In genomic region chr2:242020196-242021004, GRCh38 we compare ENCODE assay signal across 13 cellular contexts.
DNase-seq lines count a peak whose midpoint lies in the region; ATAC-seq and TF ChIP-seq lines count a peak whose summit lies in the region.
"Had no signal": no experiment of that assay in that cellular context is flagged by ENCODE, and none has a peak within 500 bp of the region (broad histone marks: within the 10 kb centered on the region; RNA-seq: fewer than 3 reads in every experiment).

No MANE protein-coding gene starts in this region.

- H3K9me3 Mint-ChIP-seq in stimulated activated naive CD8-positive, alpha-beta T cell treated with anti-CD3 and anti-CD28 coated beads, Interleukin-15, amount 100 ng/mL, for 72 hours = peaks cover 0 to 15% of the 10 kb centered on the region in 2 donors
- H3K9me3 Mint-ChIP-seq: effector memory CD8-positive, alpha-beta T cell had no signal

- peaks cover 0 to 27% of the 10 kb centered on the region in 2 donors for H3K27me3 ChIP-seq in left lung

- peaks cover 9% of the 10 kb centered on the region for H3K4me1 Mint-ChIP-seq in stimulated activated naive CD8-positive, alpha-beta T cell treated with anti-CD3 and anti-CD28 coated beads, Interleukin-15, amount 100 ng/mL, for 72 hours

- H3K9me3 ChIP-seq in HEK293 (ENCODE audit: control insufficient read depth, insufficient read depth, low read depth, low read length) = no peaks in the 10 kb centered on the region
- H3K9me3 ChIP-seq in left lung = no peaks in the 10 kb centered on the region

- TF ChIP-seq CTCF in HEK293 (tag by site-specific recombination; IDR thresholded peaks at IDR 0.05) (peak; percentile 63; the same call in 1 of the 2 replicates), left lung (IDR thresholded peaks at IDR 0.05) (no peak), GM13977 (IDR thresholded peaks at IDR 0.05; ENCODE audit: extremely low read depth, insufficient read depth, missing control alignments) (no peak)

- POLR2A ChIA-PET in HEK293 (lab: Yijun Ruan, JAX) = no interaction called here

- in situ Hi-C loops in GM13977 (cut with MboI; ENCODE audit: low pct_unique_long_range_greater_than_20kb, low sequenced_read_pairs, unreplicated experiment) = no loop called here

- H3K27ac ChIP-seq in HEK293 (ENCODE audit: extremely low read depth, low read depth, low read length) (no peak overlapping the region), left lung (no peak overlapping the region)

- DNase-seq in AG20443 (ENCODE audit: low spot score) (peak; percentile 30), UCSD-AML1 (lab: John Stamatoyannopoulos, UW; ENCODE audit: unreplicated experiment) (peak; percentile 40), left lung (peak; percentile 31 to 60), GM13977 (ENCODE audit: low spot score) (no peak)
- DNase-seq in stimulated activated naive CD8-positive, alpha-beta T cell treated with anti-CD3 and anti-CD28 coated beads, Interleukin-15, amount 100 ng/mL, for 72 hours = no peak
- no peak for DNase-seq in stimulated activated CD4-positive, alpha-beta T cell treated with anti-CD3 and anti-CD28 coated beads, Interleukin-2, amount 100 ng/mL, for 24 hours
- DNase-seq: activated naive CD4-positive, alpha-beta T cell treated with anti-CD3 and anti-CD28 coated beads for 36 hours; DMS79; effector memory CD8-positive, alpha-beta T cell; NCI-H1694 treated with DMSO at 0.1 percent for 48 hours; T1000 had no signal

- H3K4me3 ChIP-seq in HEK293 (ENCODE audit: low read depth, low read length) (no peak overlapping the region), left lung (no peak overlapping the region)

- CTCF ChIA-PET in HEK293 (lab: Yijun Ruan, JAX) = interaction anchor here (0.6 to 1.3 kb wide), 2 partner anchors 69 to 320 kb away, joined by 3 to 4 read pairs; no protein-coding TSS in a partner anchor

- no peaks in the 10 kb centered on the region for H3K4me1 ChIP-seq in HEK293 (ENCODE audit: control insufficient read depth, insufficient read depth, low read length)
- H3K4me1 ChIP-seq in left lung = no peaks in the 10 kb centered on the region

- intact Hi-C loops in left lung (cut with DNase I) = no loop called here

- H3K4me3 Mint-ChIP-seq in stimulated activated naive CD8-positive, alpha-beta T cell treated with anti-CD3 and anti-CD28 coated beads, Interleukin-15, amount 100 ng/mL, for 72 hours = no peak overlapping the region
- H3K4me3 Mint-ChIP-seq: activated naive CD4-positive, alpha-beta T cell treated with anti-CD3 and anti-CD28 coated beads for 36 hours; effector memory CD8-positive, alpha-beta T cell had no signal

- H3K36me3 ChIP-seq in HEK293 (ENCODE audit: control insufficient read depth in 2 of 2, insufficient read depth in 1 of 2, low read length in 2 of 2) (no peaks in the 10 kb centered on the region), left lung (no peaks in the 10 kb centered on the region)

- H3K27ac Mint-ChIP-seq in stimulated activated naive CD8-positive, alpha-beta T cell treated with anti-CD3 and anti-CD28 coated beads, Interleukin-15, amount 100 ng/mL, for 72 hours = no peak overlapping the region
- H3K27ac Mint-ChIP-seq: activated naive CD4-positive, alpha-beta T cell treated with anti-CD3 and anti-CD28 coated beads for 36 hours had no signal

- H3K27me3 Mint-ChIP-seq in stimulated activated naive CD8-positive, alpha-beta T cell treated with anti-CD3 and anti-CD28 coated beads, Interleukin-15, amount 100 ng/mL, for 72 hours = peaks cover 10% of the 10 kb centered on the region

- no peak for ATAC-seq in left lung
- ATAC-seq in stimulated activated naive CD8-positive, alpha-beta T cell treated with anti-CD3 and anti-CD28 coated beads, Interleukin-15, amount 100 ng/mL, for 72 hours = no peak
- no peak for ATAC-seq in esophagus mucosa
- ATAC-seq: effector memory CD8-positive, alpha-beta T cell had no signal

TF ChIP-seq in HEK293, 187 proteins besides CTCF, POLR2A, EP300 and RAD21:
- TF ChIP-seq ZBTB17 (tag by site-specific recombination; IDR thresholded peaks at IDR 0.05) (no peak), HOXA7 (CRISPR knock-in tag; IDR thresholded peaks at IDR 0.05; ENCODE audit: borderline replicate concordance) (no peak), ZNF623 (tag by site-specific recombination; IDR thresholded peaks at IDR 0.05) (no peak), ZIC2 (tag by site-specific recombination; IDR thresholded peaks at IDR 0.05) (peak; percentile 45; the same call in 1 of the 2 replicates), ZNF596 (tag by site-specific recombination; IDR thresholded peaks at IDR 0.05) (no peak)

Comparison
In these comparisons a context has a peak if more than half of its experiments do, and no peak if none do; other contexts are left out.
1. DNase-seq: peak in AG20443 (single experiment), UCSD-AML1 (single experiment) and left lung (2 of 2); none in stimulated activated naive CD8-positive, alpha-beta T cell treated with anti-CD3 and anti-CD28 coated beads, Interleukin-15, amount 100 ng/mL, for 72 hours (0 of 2), stimulated activated CD4-positive, alpha-beta T cell treated with anti-CD3 and anti-CD28 coated beads, Interleukin-2, amount 100 ng/mL, for 24 hours (0 of 2) and GM13977 (single experiment).